8 cellular contexts compared by ENCODE assay signal in the genomic region with DNA sequence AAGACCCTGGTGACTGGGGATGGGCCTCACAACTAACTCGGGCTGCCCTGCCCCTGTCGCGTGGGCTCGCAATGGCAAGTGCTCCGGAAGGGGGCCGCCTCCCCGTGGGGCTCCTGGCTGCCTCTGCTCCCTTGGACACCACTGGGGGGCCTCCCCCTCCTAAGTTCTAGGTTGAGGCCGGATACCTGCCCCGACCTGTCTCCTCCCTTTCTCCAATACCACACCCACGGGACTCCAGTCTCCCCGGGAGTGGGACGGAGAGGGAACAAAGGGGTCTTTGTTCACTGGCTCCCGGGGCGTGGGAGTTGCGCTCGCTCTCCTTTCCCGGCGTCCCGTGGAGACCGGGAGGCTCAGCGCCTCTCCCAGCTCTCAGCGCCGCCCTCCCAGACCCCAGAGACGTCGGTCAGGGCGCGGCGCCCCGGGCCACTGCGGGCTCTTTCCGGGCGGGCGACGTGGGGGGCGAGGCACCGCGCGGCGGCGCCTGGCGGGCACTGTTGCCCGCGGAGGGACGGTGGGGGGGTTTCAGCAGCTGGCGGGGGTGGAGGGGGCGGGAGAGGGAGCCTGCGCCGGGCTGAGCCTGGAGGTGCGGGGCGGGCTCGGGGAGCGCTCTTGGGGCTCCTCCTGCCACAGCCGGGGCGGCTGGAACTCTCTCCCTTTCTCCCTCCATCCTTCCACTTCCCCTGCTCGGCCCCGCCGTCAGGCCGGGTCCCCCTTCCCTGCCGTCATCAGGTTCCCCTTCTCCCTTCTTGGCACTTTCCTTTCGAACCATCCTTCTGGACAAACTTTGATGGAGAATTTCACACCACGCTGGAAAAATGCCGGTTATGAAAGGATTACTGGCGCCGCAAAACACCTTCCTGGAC. TPM values are rescaled to one million over a fixed set of nuclear protein-coding genes. Genes with fewer than 3 reads are reported as not detected.
DNase-seq lines count a peak whose midpoint lies in the region; ATAC-seq and TF ChIP-seq lines count a peak whose summit lies in the region.

A gene (plus strand): TSS at position 606 of the 863 bp plus-strand sequence. CDS start 210 bp downstream, at position 816.

- H3K27me3 ChIP-seq in iPS-18a (ENCODE audit: control insufficient read depth, insufficient read depth, low read length) (peaks cover 13% of the 10 kb centered on the region), sigmoid colon (peaks cover 5 to 16% (median 8%) of the 10 kb centered on the region in 3 donors)

- intact Hi-C loops in sigmoid colon (cut with DNase I) = no loop called here

- no peak for TF ChIP-seq POLR2A in sigmoid colon (IDR thresholded peaks at IDR 0.05)

- no peak for TF ChIP-seq CTCF in sigmoid colon (IDR thresholded peaks at IDR 0.05)

- H3K36me3 ChIP-seq in iPS-18a (ENCODE audit: control insufficient read depth, low read depth, low read length) = no peaks in the 10 kb centered on the region
- H3K36me3 ChIP-seq in sigmoid colon = no peaks in the 10 kb centered on the region

- 1% methylated on average over 61 to 64 of the region's 64 CpGs for WGBS in sigmoid colon, 2 donors

- DNase-seq in DMS53 (lab: John Stamatoyannopoulos, UW) (peak; percentile 64), DMS53 treated with DMSO at 0.1 percent for 48 hours (lab: John Stamatoyannopoulos, UW; ENCODE audit: unreplicated experiment) (no peak), NCI-H526 treated with DMSO at 0.1 percent for 48 hours (lab: John Stamatoyannopoulos, UW) (peak; percentile 72), anterior cingulate cortex (lab: John Stamatoyannopoulos, UW) (peak in 49 of 58 donors; percentile 2 to 87 (median 54)), sigmoid colon (no peak), UCSD-AML1 (lab: John Stamatoyannopoulos, UW; ENCODE audit: unreplicated experiment) (no peak)

- TF ChIP-seq EP300 in sigmoid colon (IDR thresholded peaks at IDR 0.05) = no peak

- H3K9ac ChIP-seq in iPS-18a (ENCODE audit: low read length) = peak within 1 kb of the TSS; percentile 76

- no peak for ATAC-seq in GM18519 (IDR thresholded peaks at IDR 0.05; ENCODE audit: low FRiP score, unreplicated experiment)

- peak within 1 kb of the TSS; percentile 60 for H3K27ac ChIP-seq in iPS-18a (ENCODE audit: low read length)
- H3K27ac ChIP-seq in sigmoid colon = peak within 1 kb of the TSS; percentile 49 to 65 (median 62)

- no peaks in the 10 kb centered on the region for H3K9me3 ChIP-seq in iPS-18a (ENCODE audit: control insufficient read depth, low read depth, low read length)
- H3K9me3 ChIP-seq in sigmoid colon = no peaks in the 10 kb centered on the region

- H3K4me3 ChIP-seq in iPS-18a (ENCODE audit: low read length) = peak within 1 kb of the TSS; percentile 84
- H3K4me3 ChIP-seq in sigmoid colon = peak within 1 kb of the TSS; percentile 67 to 74 (median 72)

- peaks cover 5% of the 10 kb centered on the region for H3K4me1 ChIP-seq in iPS-18a (ENCODE audit: control insufficient read depth, low read depth, low read length)
- H3K4me1 ChIP-seq in sigmoid colon = peaks cover 0 to 30% (median 20%) of the 10 kb centered on the region in 4 donors

RNA-seq across cellular contexts. Expression of the gene that starts here (rescaled TPM):
- total RNA-seq in sigmoid colon = 1 to 10 TPM in 1 of 4 donors, under 1 TPM in 3; 0.54 to 1.1 (median 0.74) TPM
- polyA plus RNA-seq in sigmoid colon = under 1 TPM; 0.23 to 0.71 (median 0.60) TPM

Comparison
In these comparisons a context has a peak if more than half of its experiments do, and no peak if none do; other contexts are left out.
1. DNase-seq: peak in DMS53 (single experiment), NCI-H526 treated with DMSO at 0.1 percent for 48 hours (single experiment) and anterior cingulate cortex (49 of 58); none in DMS53 treated with DMSO at 0.1 percent for 48 hours (single experiment), sigmoid colon (single experiment) and UCSD-AML1 (single experiment).